1 cellular context compared by ENCODE assay signal in the genomic region with DNA sequence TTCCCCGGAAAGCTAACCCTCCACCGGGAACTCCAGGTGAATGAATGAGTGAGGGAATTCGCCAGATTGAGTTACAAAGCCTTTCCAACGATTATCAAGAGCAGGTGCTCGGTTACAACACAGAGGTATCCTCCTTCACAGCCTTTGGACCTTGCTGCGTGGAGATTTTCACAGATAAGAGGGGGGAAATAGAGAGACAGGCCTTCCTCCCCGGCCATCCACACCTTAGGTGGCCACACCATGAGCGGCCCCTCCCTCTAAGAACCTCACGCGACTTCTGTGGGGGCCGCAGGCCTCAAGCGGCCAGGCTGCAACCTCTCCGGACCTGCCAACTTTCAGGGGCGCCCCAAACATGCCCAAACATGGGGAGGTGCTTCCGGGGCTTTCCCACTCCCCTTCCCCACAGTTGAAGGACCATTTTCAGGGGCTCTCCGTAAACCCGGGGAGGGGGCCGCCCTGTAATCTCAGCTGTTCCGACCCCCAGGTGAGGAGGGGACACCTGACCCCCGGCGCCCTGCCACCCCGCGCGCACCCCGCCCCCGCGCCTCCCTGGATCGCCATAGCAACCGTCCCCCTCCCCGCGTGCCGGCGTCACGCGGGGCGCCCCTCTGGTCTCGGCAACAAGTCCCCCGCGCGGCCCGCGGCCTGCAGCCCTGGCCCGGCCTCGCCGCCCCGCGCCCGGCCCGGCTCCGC.
TF ChIP-seq lines count a peak whose summit lies in the region.

No MANE protein-coding gene starts in this region.

TF ChIP-seq in HEK293, 187 proteins besides CTCF, POLR2A, EP300 and RAD21 (continued from another document):
- TF ChIP-seq, protein P1, sequence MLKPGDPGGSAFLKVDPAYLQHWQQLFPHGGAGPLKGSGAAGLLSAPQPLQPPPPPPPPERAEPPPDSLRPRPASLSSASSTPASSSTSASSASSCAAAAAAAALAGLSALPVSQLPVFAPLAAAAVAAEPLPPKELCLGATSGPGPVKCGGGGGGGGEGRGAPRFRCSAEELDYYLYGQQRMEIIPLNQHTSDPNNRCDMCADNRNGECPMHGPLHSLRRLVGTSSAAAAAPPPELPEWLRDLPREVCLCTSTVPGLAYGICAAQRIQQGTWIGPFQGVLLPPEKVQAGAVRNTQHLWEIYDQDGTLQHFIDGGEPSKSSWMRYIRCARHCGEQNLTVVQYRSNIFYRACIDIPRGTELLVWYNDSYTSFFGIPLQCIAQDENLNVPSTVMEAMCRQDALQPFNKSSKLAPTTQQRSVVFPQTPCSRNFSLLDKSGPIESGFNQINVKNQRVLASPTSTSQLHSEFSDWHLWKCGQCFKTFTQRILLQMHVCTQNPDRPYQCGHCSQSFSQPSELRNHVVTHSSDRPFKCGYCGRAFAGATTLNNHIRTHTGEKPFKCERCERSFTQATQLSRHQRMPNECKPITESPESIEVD (tag by site-specific recombination; IDR thresholded peaks at IDR 0.05) = no peak
- TF ChIP-seq ZIC2 (tag by site-specific recombination; IDR thresholded peaks at IDR 0.05) (0 out of 2 replicates have a peak, but pooled peaks have one; percentile 10), ZNF335 (tag by site-specific recombination; conservative IDR thresholded peaks at IDR 0.05) (peak; percentile 84)
- TF ChIP-seq, protein P2, sequence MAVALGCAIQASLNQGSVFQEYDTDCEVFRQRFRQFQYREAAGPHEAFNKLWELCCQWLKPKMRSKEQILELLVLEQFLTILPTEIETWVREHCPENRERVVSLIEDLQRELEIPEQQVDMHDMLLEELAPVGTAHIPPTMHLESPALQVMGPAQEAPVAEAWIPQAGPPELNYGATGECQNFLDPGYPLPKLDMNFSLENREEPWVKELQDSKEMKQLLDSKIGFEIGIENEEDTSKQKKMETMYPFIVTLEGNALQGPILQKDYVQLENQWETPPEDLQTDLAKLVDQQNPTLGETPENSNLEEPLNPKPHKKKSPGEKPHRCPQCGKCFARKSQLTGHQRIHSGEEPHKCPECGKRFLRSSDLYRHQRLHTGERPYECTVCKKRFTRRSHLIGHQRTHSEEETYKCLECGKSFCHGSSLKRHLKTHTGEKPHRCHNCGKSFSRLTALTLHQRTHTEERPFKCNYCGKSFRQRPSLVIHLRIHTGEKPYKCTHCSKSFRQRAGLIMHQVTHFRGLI (tag by site-specific recombination; IDR thresholded peaks at IDR 0.05) = no peak
- TF ChIP-seq, protein P3, sequence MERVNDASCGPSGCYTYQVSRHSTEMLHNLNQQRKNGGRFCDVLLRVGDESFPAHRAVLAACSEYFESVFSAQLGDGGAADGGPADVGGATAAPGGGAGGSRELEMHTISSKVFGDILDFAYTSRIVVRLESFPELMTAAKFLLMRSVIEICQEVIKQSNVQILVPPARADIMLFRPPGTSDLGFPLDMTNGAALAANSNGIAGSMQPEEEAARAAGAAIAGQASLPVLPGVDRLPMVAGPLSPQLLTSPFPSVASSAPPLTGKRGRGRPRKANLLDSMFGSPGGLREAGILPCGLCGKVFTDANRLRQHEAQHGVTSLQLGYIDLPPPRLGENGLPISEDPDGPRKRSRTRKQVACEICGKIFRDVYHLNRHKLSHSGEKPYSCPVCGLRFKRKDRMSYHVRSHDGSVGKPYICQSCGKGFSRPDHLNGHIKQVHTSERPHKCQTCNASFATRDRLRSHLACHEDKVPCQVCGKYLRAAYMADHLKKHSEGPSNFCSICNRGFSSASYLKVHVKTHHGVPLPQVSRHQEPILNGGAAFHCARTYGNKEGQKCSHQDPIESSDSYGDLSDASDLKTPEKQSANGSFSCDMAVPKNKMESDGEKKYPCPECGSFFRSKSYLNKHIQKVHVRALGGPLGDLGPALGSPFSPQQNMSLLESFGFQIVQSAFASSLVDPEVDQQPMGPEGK (tag by site-specific recombination; IDR thresholded peaks at IDR 0.05) = peak; percentile 73; the same call in 1 of the 2 replicates
